Comparison of ENCODE assay signal across 7 cellular contexts in the genomic region with DNA sequence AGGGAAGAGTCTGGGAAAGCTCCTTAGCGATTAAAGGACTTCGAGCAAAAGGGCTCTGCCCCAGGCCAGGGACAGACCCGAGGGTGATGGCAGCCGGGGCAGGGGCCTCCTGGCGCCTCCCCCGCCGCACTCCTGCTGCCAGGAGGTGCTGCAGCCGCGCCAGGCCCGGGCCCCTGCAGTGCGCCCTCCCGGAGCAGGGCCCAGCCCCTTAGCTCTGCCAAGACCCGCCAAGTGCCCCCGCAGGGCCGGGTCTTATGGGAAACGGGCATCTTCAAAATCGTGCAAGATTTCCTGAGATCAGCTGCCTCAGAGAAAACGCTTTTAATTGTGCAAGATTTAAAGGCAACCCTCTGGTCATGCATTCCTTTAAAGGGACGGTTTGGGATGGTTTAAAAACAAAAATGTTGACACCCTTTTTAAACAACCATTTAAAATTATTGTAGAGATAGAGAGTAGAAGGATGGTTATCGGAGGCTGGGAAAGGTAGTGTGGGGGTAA. TPM values are rescaled to one million over a fixed set of nuclear protein-coding genes. Genes with fewer than 3 reads are reported as not detected.
DNase-seq lines count a peak whose midpoint lies in the region; ATAC-seq and TF ChIP-seq lines count a peak whose summit lies in the region.

No MANE protein-coding gene starts in this region.

- no peak overlapping the region for H3K56ac ChIP-seq in H9 (ENCODE audit: insufficient read length, low read depth, low read length)

- peak overlapping the region; percentile 59 for H3K4me2 ChIP-seq in H9 (ENCODE audit: insufficient read depth, insufficient read length, low read length)

- H2BK120ac ChIP-seq in H9 (ENCODE audit: low read depth, low read length, poor library complexity, severe bottlenecking): no peak overlapping the region

- H3K14ac ChIP-seq in H9 (ENCODE audit: insufficient read depth, low read length): no peak overlapping the region

- TF ChIP-seq POLR2A in GM18505 (IDR thresholded peaks at IDR 0.05; ENCODE audit: borderline replicate concordance, extremely low read depth, insufficient read depth, insufficient read length) (no peak), NB4 (IDR thresholded peaks at IDR 0.05; ENCODE audit: extremely low read depth, insufficient read length) (no peak)

- H3K79me1 ChIP-seq in H9 (ENCODE audit: insufficient read depth, low read depth, low read length, poor library complexity, severe bottlenecking): peaks cover 7% of the 10 kb centered on the region

- peaks cover 7% of the 10 kb centered on the region for H3K36me3 ChIP-seq in upper lobe of right lung

- no peak overlapping the region for H4K5ac ChIP-seq in H9 (ENCODE audit: insufficient read length, low read depth, low read length)

- H2BK15ac ChIP-seq in H9 (ENCODE audit: low read depth, low read length): no peak overlapping the region

- H3K27me3 ChIP-seq in H9 (ENCODE audit: insufficient read depth, low read length): no peaks in the 10 kb centered on the region
- no peaks in the 10 kb centered on the region for H3K27me3 ChIP-seq in upper lobe of right lung

- ATAC-seq in GM18505 (IDR thresholded peaks at IDR 0.05; ENCODE audit: unreplicated experiment) (peak; percentile 42), memory B cell (ENCODE audit: low read depth) (peak; percentile 38), upper lobe of right lung (peak; percentile 67)

- H2BK20ac ChIP-seq in H9 (ENCODE audit: low read depth, low read length, poor library complexity, severe bottlenecking): no peak overlapping the region

- H2AFZ ChIP-seq in H9 (ENCODE audit: low read length): no peak overlapping the region

- no peak overlapping the region for H2AK5ac ChIP-seq in H9 (ENCODE audit: insufficient read length, low read length)

- H3K27ac ChIP-seq in H9 (ENCODE audit: insufficient read length, low read depth, low read length) (no peak overlapping the region), cingulate gyrus (ENCODE audit: low read depth, low read length) (peak overlapping the region; percentile 94), upper lobe of right lung (peak overlapping the region; percentile 95)

- TF ChIP-seq CTCF in H9 (conservative IDR thresholded peaks at IDR 0.05) (no peak), NB4 (IDR thresholded peaks at IDR 0.05; ENCODE audit: low read depth, low read length) (no peak), upper lobe of right lung (IDR thresholded peaks at IDR 0.05) (no peak)

- no peak overlapping the region for H2BK12ac ChIP-seq in H9 (ENCODE audit: insufficient read length, low read depth, low read length)

- no peaks in the 10 kb centered on the region for H3K9me3 Mint-ChIP-seq in H9
- no peaks in the 10 kb centered on the region for H3K9me3 Mint-ChIP-seq in memory B cell

- DNase-seq in H9 (peak; percentile 73), NB4 (ENCODE audit: low read depth) (no peak), memory B cell (ENCODE audit: low spot score in 2 of 2) (no peak), upper lobe of right lung (no peak), SW480 (ENCODE audit: low spot score) (no peak)

- no peaks in the 10 kb centered on the region for H3K36me3 Mint-ChIP-seq in H9 (ENCODE audit: insufficient read depth in 1 of 3, low read depth in 3 of 3)
- no peaks in the 10 kb centered on the region for H3K36me3 Mint-ChIP-seq in memory B cell

- H3K27ac Mint-ChIP-seq in H9 (0 out of 7 replicates have a peak overlapping the region, but pooled peaks of 1 of the 3 experiments have one; percentile 28), memory B cell (peak overlapping the region; percentile 92)

- intact Hi-C loops in upper lobe of right lung (cut with DNase I): no loop called here

- H3K9me3 ChIP-seq in H9 (ENCODE audit: control insufficient read depth, low read depth, low read length) (no peaks in the 10 kb centered on the region), upper lobe of right lung (no peaks in the 10 kb centered on the region)

- WGBS in H9 (ENCODE audit: extremely low coverage, insufficient read length, low lambda C conversion rate): no CpG with 5 or more reads among the region's 20 CpGs

- H3T11ph ChIP-seq in H9 (ENCODE audit: low read length): no peak overlapping the region

- H3K4me3 Mint-ChIP-seq in H9 (peak overlapping the region; percentile 74 to 82), memory B cell (peak overlapping the region; percentile 87)

- H3K4me1 ChIP-seq in H9 (ENCODE audit: insufficient read depth, low read length) (no peaks in the 10 kb centered on the region), upper lobe of right lung (peaks cover 21% of the 10 kb centered on the region)

- H4K91ac ChIP-seq in H9 (ENCODE audit: insufficient read length, low read depth, low read length): no peak overlapping the region

- H2BK5ac ChIP-seq in H9 (ENCODE audit: insufficient read length, low read length): no peak overlapping the region

- H4K20me1 ChIP-seq in H9 (ENCODE audit: control insufficient read depth, insufficient read depth, insufficient read length): no peaks in the 10 kb centered on the region

- H3K4me1 Mint-ChIP-seq in H9 (peaks cover 18% of the 10 kb centered on the region in 2 experiments), memory B cell (peaks cover 14% of the 10 kb centered on the region)

- peaks cover 4% of the 10 kb centered on the region for H3K23me2 ChIP-seq in H9 (ENCODE audit: insufficient read length, low read depth, low read length, poor library complexity, severe bottlenecking)

- no peak overlapping the region for H3K23ac ChIP-seq in H9 (ENCODE audit: insufficient read length, low read depth, low read length)

- peak overlapping the region; percentile 61 for H3K4me3 ChIP-seq in NB4 (ENCODE audit: low read depth, low read length)
- peak overlapping the region; percentile 82 for H3K4me3 ChIP-seq in upper lobe of right lung

- H3K27me3 Mint-ChIP-seq in H9 (ENCODE audit: low read depth) (peaks cover 7% of the 10 kb centered on the region), memory B cell (peaks cover 7% of the 10 kb centered on the region)

- no peak overlapping the region for H4K8ac ChIP-seq in H9 (replicated peaks; ENCODE audit: insufficient read length, low read depth, low read length)

- peaks cover 9% of the 10 kb centered on the region; the same call in 1 of the 2 replicates for H3K79me2 ChIP-seq in H9 (ENCODE audit: insufficient read depth, low read length)

- no peak overlapping the region for H3K4ac ChIP-seq in H9 (ENCODE audit: low read depth, low read length)

- no peak overlapping the region for H3K9ac ChIP-seq in H9 (ENCODE audit: extremely low read depth, insufficient read length, low read length)

- no peak overlapping the region for H3K18ac ChIP-seq in H9 (ENCODE audit: insufficient read length, low read depth, low read length)

RNA-seq across cellular contexts. Expression of a gene that starts 52.4 kb away (rescaled TPM):
- total RNA-seq in H9 (2021): 26.6 and 28.4 TPM in 2 replicates
- 14.5 TPM for total RNA-seq in upper lobe of right lung
